ENCODE assay signal across 9 cellular contexts in the genomic region with DNA sequence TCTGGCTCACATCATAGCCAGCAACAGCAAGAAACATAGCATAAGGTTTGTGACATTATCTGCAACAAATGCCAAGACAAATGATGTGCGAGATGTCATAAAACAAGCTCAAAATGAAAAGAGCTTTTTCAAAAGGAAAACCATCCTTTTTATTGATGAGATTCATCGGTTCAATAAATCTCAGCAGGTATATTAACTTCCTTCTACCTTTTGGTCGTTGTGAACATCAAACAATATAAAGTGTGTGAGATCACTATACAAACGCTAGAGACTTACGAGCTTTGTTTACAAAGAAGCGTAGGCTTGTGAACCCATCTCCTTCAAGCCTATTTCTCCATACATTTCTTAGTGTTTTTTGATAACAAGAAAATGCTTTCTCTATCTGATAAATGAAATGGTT. TPM values are rescaled to one million over a fixed set of nuclear protein-coding genes. Genes with fewer than 3 reads are reported as not detected.
DNase-seq lines count a peak whose midpoint lies in the region; ATAC-seq and TF ChIP-seq lines count a peak whose summit lies in the region.
"Had no signal": no experiment of that assay in that cellular context is flagged by ENCODE, and none has a peak within 500 bp of the region (broad histone marks: within the 10 kb centered on the region; RNA-seq: fewer than 3 reads in every experiment).

No MANE protein-coding gene starts in this region.

- H3K27me3 ChIP-seq in SJCRH30 (no peaks in the 10 kb centered on the region), esophagus muscularis mucosa (no peaks in the 10 kb centered on the region), skeletal muscle satellite cell (ENCODE audit: control insufficient read depth, insufficient read depth, low read length) (no peaks in the 10 kb centered on the region)

- TF ChIP-seq EP300 in esophagus muscularis mucosa (IDR thresholded peaks at IDR 0.05): no peak

- peaks cover 4 to 11% of the 10 kb centered on the region in 2 donors for H3K36me3 Mint-ChIP-seq in activated T-cell treated with anti-CD3 and anti-CD28 coated beads, Interleukin-2, amount 50 U/mL, for 72 hours (ENCODE audit: insufficient read depth in 2 of 2)

- WGBS in esophagus muscularis mucosa: 44% methylated on average over 6 of the region's 6 CpGs

- no peak for TF ChIP-seq CTCF in esophagus muscularis mucosa (IDR thresholded peaks at IDR 0.05)

- intact Hi-C loops in esophagus muscularis mucosa (cut with DNase I): no loop called here

- H3K4me3 Mint-ChIP-seq in activated T-cell treated with anti-CD3 and anti-CD28 coated beads, Interleukin-2, amount 50 U/mL, for 72 hours: peak overlapping the region; percentile 87 to 91

- H3K9me3 ChIP-seq in SJCRH30 (replicated peaks): no peaks in the 10 kb centered on the region
- no peaks in the 10 kb centered on the region for H3K9me3 ChIP-seq in esophagus muscularis mucosa
- no peaks in the 10 kb centered on the region for H3K9me3 ChIP-seq in skeletal muscle satellite cell (replicated peaks; ENCODE audit: low read length)

- no peak for ATAC-seq in activated T-cell treated with anti-CD3 and anti-CD28 coated beads, Interleukin-2, amount 50 U/mL, for 72 hours (replicated peaks in 1 of 2)
- ATAC-seq in HG03457 (IDR thresholded peaks at IDR 0.05; ENCODE audit: unreplicated experiment): no peak

- DNase-seq in activated T-cell treated with anti-CD3 and anti-CD28 coated beads, Interleukin-2, amount 50 U/mL, for 72 hours: no peak
- DNase-seq in activated T-cell treated with anti-CD3 and anti-CD28 coated beads, Interleukin-2, amount 50 U/mL, for 48 hours: no peak
- no peak for DNase-seq in SJCRH30
- no peak for DNase-seq in esophagus muscularis mucosa (ENCODE audit: extremely low spot score)
- DNase-seq in NCI-H446 (lab: John Stamatoyannopoulos, UW): no peak
- DNase-seq in SW 1271 (lab: John Stamatoyannopoulos, UW): no peak

- H3K27ac Mint-ChIP-seq in activated T-cell treated with anti-CD3 and anti-CD28 coated beads, Interleukin-2, amount 50 U/mL, for 72 hours: no peak overlapping the region

- H3K36me3 ChIP-seq in SJCRH30 (peaks cover 31% of the 10 kb centered on the region), esophagus muscularis mucosa (peaks cover 0 to 22% (median 5%) of the 10 kb centered on the region in 4 donors), skeletal muscle satellite cell (ENCODE audit: insufficient read depth, low read length) (peaks cover 21% of the 10 kb centered on the region)

- peak overlapping the region; percentile 75 for H3K4me3 ChIP-seq in SJCRH30
- peak overlapping the region in 3 of 4 donors; percentile 77 to 96 (median 86) for H3K4me3 ChIP-seq in esophagus muscularis mucosa
- peak overlapping the region; percentile 93 for H3K4me3 ChIP-seq in skeletal muscle satellite cell (ENCODE audit: low read length)

- H3K4me2 ChIP-seq in skeletal muscle satellite cell (ENCODE audit: low read length): peak overlapping the region; percentile 89

- H3K9ac ChIP-seq in skeletal muscle satellite cell (ENCODE audit: low read depth, low read length): peak overlapping the region; percentile 92

- peaks cover 24% of the 10 kb centered on the region for H3K4me1 ChIP-seq in SJCRH30
- H3K4me1 ChIP-seq in esophagus muscularis mucosa: peaks cover 57 to 76% (median 62%) of the 10 kb centered on the region in 4 donors
- H3K4me1 ChIP-seq in skeletal muscle satellite cell (ENCODE audit: control insufficient read depth, insufficient read depth, low read length): peaks cover 40% of the 10 kb centered on the region

- TF ChIP-seq POLR2A in esophagus muscularis mucosa (IDR thresholded peaks at IDR 0.05; ENCODE audit: low read depth): no peak

- peaks cover 70% of the 10 kb centered on the region for H3K4me1 Mint-ChIP-seq in activated T-cell treated with anti-CD3 and anti-CD28 coated beads, Interleukin-2, amount 50 U/mL, for 72 hours (ENCODE audit: low read depth)

- no peaks in the 10 kb centered on the region for H3K27me3 Mint-ChIP-seq in activated T-cell treated with anti-CD3 and anti-CD28 coated beads, Interleukin-2, amount 50 U/mL, for 72 hours (ENCODE audit: low read depth)

- H3K27ac ChIP-seq in SJCRH30: peak overlapping the region; percentile 44; the same call in 1 of the 2 replicates
- H3K27ac ChIP-seq in esophagus muscularis mucosa (replicated peaks in 1 of 4): peak overlapping the region in 1 of 4 donors; percentile 97
- H3K27ac ChIP-seq: C4-2B had no signal

- H3K9me3 Mint-ChIP-seq in activated T-cell treated with anti-CD3 and anti-CD28 coated beads, Interleukin-2, amount 50 U/mL, for 72 hours: no peaks in the 10 kb centered on the region

RNA-seq across cellular contexts. Expression of a gene that starts 3.5 kb away (rescaled TPM):
- 10 to 100 TPM; 40.9 to 47.1 TPM for total RNA-seq in activated T-cell treated with anti-CD3 and anti-CD28 coated beads, Interleukin-2, amount 50 U/mL, for 72 hours
- total RNA-seq in SJCRH30 (2014; rRNA removed; shearing (Covaris generic)): 68.3 and 74.8 TPM in 2 replicates
- total RNA-seq in esophagus muscularis mucosa: 10 to 100 TPM; 55.2 to 77.2 (median 63.7) TPM
- total RNA-seq in skeletal muscle satellite cell (2012; rRNA removed): 24.6 and 34.9 TPM in 2 replicates

RNA-seq across cellular contexts. Expression of a gene that starts 18.0 kb away (rescaled TPM):
- total RNA-seq in activated T-cell treated with anti-CD3 and anti-CD28 coated beads, Interleukin-2, amount 50 U/mL, for 72 hours: under 1 TPM; 0.37 to 0.72 TPM
- total RNA-seq in SJCRH30 (2014; rRNA removed; shearing (Covaris generic)): 2.3 and 3.0 TPM in 2 replicates
- total RNA-seq in esophagus muscularis mucosa: under 1 TPM; 0.33 to 0.45 (median 0.38) TPM
- total RNA-seq in skeletal muscle satellite cell (2012; rRNA removed): 0.22 and 0.25 TPM in 2 replicates
